In genomic region chr17:36600477-36600876, GRCh38 we compare ENCODE assay signal across 8 cellular contexts.
DNase-seq lines count a peak whose midpoint lies in the region; ATAC-seq and TF ChIP-seq lines count a peak whose summit lies in the region.

No MANE protein-coding gene starts in this region.

- H3K4me3 Mint-ChIP-seq in nephron, result peak overlapping the region; percentile 91 to 94 (median 93)

- H3K9me3 Mint-ChIP-seq in nephron, result no peaks in the 10 kb centered on the region

- peaks cover 21% of the 10 kb centered on the region for H3K4me1 Mint-ChIP-seq in nephron

- no peak for DNase-seq in LNCaP clone FGC (ENCODE audit: low read depth)
- no peak for DNase-seq in caudate nucleus (lab: John Stamatoyannopoulos, UW)
- DNase-seq in NCI-H187 (lab: John Stamatoyannopoulos, UW), result no peak
- DNase-seq in hypothalamus (lab: John Stamatoyannopoulos, UW), result no peak

- peak overlapping the region in 10 of 11 experiments; percentile 75 to 96 (median 92); a peak in 18 of 22 replicates for H3K27ac ChIP-seq in BLaER1 treated with 17β-estradiol and CSF1 and Interleukin-3, amounts not matched to agents 10 nM and 100 nM
- H3K27ac ChIP-seq in caudate nucleus (ENCODE audit: low read depth, low read length), result peak overlapping the region; percentile 53

- peak overlapping the region; percentile 77 to 99 (median 95) for H3K4me2 ChIP-seq in BLaER1 treated with 17β-estradiol and CSF1 and Interleukin-3, amounts not matched to agents 10 nM and 100 nM

- H3K27me3 ChIP-seq in BLaER1 treated with 17β-estradiol and CSF1 and Interleukin-3, amounts not matched to agents 10 nM and 100 nM, result no peaks in the 10 kb centered on the region

- peaks cover 0 to 22% (median 7%) of the 10 kb centered on the region in 11 experiments; a peak in 9 of 22 replicates for H3K36me3 ChIP-seq in BLaER1 treated with 17β-estradiol and CSF1 and Interleukin-3, amounts not matched to agents 10 nM and 100 nM

- no peak for TF ChIP-seq CTCF in LNCaP clone FGC (IDR thresholded peaks at IDR 0.05; ENCODE audit: control insufficient read depth, extremely low read depth, insufficient read depth)
- no peak for TF ChIP-seq CTCF in nephron (IDR thresholded peaks at IDR 0.05; ENCODE audit: unreplicated experiment in 3 of 3)

- ATAC-seq in GM18907 (IDR thresholded peaks at IDR 0.05; ENCODE audit: unreplicated experiment) (no peak), HG03045 (IDR thresholded peaks at IDR 0.05; ENCODE audit: unreplicated experiment) (no peak)

- no peaks in the 10 kb centered on the region for H3K27me3 Mint-ChIP-seq in nephron (ENCODE audit: low read depth)

- peaks cover 5% of the 10 kb centered on the region for H3K36me3 Mint-ChIP-seq in nephron (ENCODE audit: low read depth)

- peak overlapping the region; percentile 79 to 98 (median 92); a peak in 20 of 22 replicates for H3K9ac ChIP-seq in BLaER1 treated with 17β-estradiol and CSF1 and Interleukin-3, amounts not matched to agents 10 nM and 100 nM

- peaks cover 23 to 42% (median 35%) of the 10 kb centered on the region in 10 experiments for H3K4me1 ChIP-seq in BLaER1 treated with 17β-estradiol and CSF1 and Interleukin-3, amounts not matched to agents 10 nM and 100 nM

- H3K9me3 ChIP-seq in BLaER1 treated with 17β-estradiol and CSF1 and Interleukin-3, amounts not matched to agents 10 nM and 100 nM (replicated peaks in 1 of 11), result no peaks in the 10 kb centered on the region

- peaks cover 0 to 31% (median 24%) of the 10 kb centered on the region in 11 experiments; a peak in 19 of 22 replicates for H4K20me1 ChIP-seq in BLaER1 treated with 17β-estradiol and CSF1 and Interleukin-3, amounts not matched to agents 10 nM and 100 nM

- peak overlapping the region in 9 of 10 experiments; percentile 74 to 99 (median 94); a peak in 14 of 20 replicates for H3K4me3 ChIP-seq in BLaER1 treated with 17β-estradiol and CSF1 and Interleukin-3, amounts not matched to agents 10 nM and 100 nM
- H3K4me3 ChIP-seq in LNCaP clone FGC (ENCODE audit: low read depth, low read length), result peak overlapping the region; percentile 92

- peak overlapping the region; percentile 75 to 93 (median 81) for H3K27ac Mint-ChIP-seq in nephron
